8 cellular contexts compared by ENCODE assay signal in genomic region chr10:75137533-75138438, GRCh38. TPM values are rescaled to one million over a fixed set of nuclear protein-coding genes. Genes with fewer than 3 reads are reported as not detected.
DNase-seq lines count a peak whose midpoint lies in the region; ATAC-seq, FAIRE-seq and TF ChIP-seq lines count a peak whose summit lies in the region.

No MANE protein-coding gene starts in this region.

- ATAC-seq in HG02884 (IDR thresholded peaks at IDR 0.05; ENCODE audit: unreplicated experiment) (peak; percentile 54), left colon (no peak)
- ATAC-seq in activated CD8-positive, alpha-beta T cell treated with anti-CD3 and anti-CD28 coated beads, Interleukin-2, amount 10 ng/mL, durations not matched to agents 7 days and 5 days, result peak; percentile 71

- no peaks in the 10 kb centered on the region for H4K20me1 ChIP-seq in keratinocyte (ENCODE audit: control insufficient read depth, extremely low read depth, insufficient read depth, low read length)

- no peak overlapping the region for H2AFZ ChIP-seq in keratinocyte (ENCODE audit: control insufficient read depth, low read length)

- no peaks in the 10 kb centered on the region for H3K9me3 ChIP-seq in CD4-positive, alpha-beta memory T cell (ENCODE audit: control insufficient read depth in 1 of 2, low read length in 2 of 2)
- H3K9me3 ChIP-seq in keratinocyte (ENCODE audit: control insufficient read depth, low read depth, low read length) (no peaks in the 10 kb centered on the region), esophagus muscularis mucosa (no peaks in the 10 kb centered on the region)

- H3K4me3 Mint-ChIP-seq in CD4-positive, alpha-beta memory T cell, result no peak overlapping the region
- no peak overlapping the region for H3K4me3 Mint-ChIP-seq in activated CD8-positive, alpha-beta T cell treated with anti-CD3 and anti-CD28 coated beads, Interleukin-2, amount 10 ng/mL, durations not matched to agents 7 days and 5 days

- POLR2A ChIA-PET in CD4-positive, alpha-beta memory T cell (lab: Charles Lee; ENCODE audit: partially characterized antibody), result no interaction called here
- POLR2A ChIA-PET in activated CD8-positive, alpha-beta T cell treated with anti-CD3 and anti-CD28 coated beads, Interleukin-2, amount 10 ng/mL, durations not matched to agents 7 days and 5 days (lab: Charles Lee), result interaction anchor here (1.3 kb wide), 1 partner anchor 27 kb away, joined by 3 read pairs; the partner anchor contains the start of gene SAMD8

- dilution Hi-C loops in keratinocyte (cut with MboI; ENCODE audit: extremely low pct_ligation_motif_present, low sequenced_read_pairs), result no loop called here

- CTCF ChIA-PET in CD4-positive, alpha-beta memory T cell (lab: Charles Lee; ENCODE audit: partially characterized antibody), result no interaction called here
- CTCF ChIA-PET in activated CD8-positive, alpha-beta T cell treated with anti-CD3 and anti-CD28 coated beads, Interleukin-2, amount 10 ng/mL, durations not matched to agents 7 days and 5 days (lab: Charles Lee), result interaction anchor here (1.1 to 1.8 kb wide), 3 partner anchors 29 to 93 kb away, joined by 3 to 5 read pairs (median 4); no protein-coding TSS in a partner anchor

- WGBS in esophagus muscularis mucosa, result 51% methylated on average over 3 of the region's 3 CpGs

- H3K4me1 Mint-ChIP-seq in CD4-positive, alpha-beta memory T cell, result peaks cover 29 to 45% (median 40%) of the 10 kb centered on the region in 4 donors
- H3K4me1 Mint-ChIP-seq in activated CD8-positive, alpha-beta T cell treated with anti-CD3 and anti-CD28 coated beads, Interleukin-2, amount 10 ng/mL, durations not matched to agents 7 days and 5 days (ENCODE audit: low read depth), result peaks cover 28% of the 10 kb centered on the region

- no peak overlapping the region for H3K4me3 ChIP-seq in CD4-positive, alpha-beta memory T cell (ENCODE audit: low read length in 2 of 2)
- H3K4me3 ChIP-seq in keratinocyte (ENCODE audit: control insufficient read depth in 2 of 3, extremely low read depth in 1 of 3, insufficient read depth in 2 of 3, low read depth in 1 of 3, low read length in 3 of 3) (no peak overlapping the region), esophagus muscularis mucosa (no peak overlapping the region)

- no peaks in the 10 kb centered on the region for H3K27me3 Mint-ChIP-seq in CD4-positive, alpha-beta memory T cell
- H3K27me3 Mint-ChIP-seq in activated CD8-positive, alpha-beta T cell treated with anti-CD3 and anti-CD28 coated beads, Interleukin-2, amount 10 ng/mL, durations not matched to agents 7 days and 5 days (ENCODE audit: low read depth), result no peaks in the 10 kb centered on the region

- no peak overlapping the region for H3K4me2 ChIP-seq in keratinocyte (ENCODE audit: control insufficient read depth, extremely low read depth, insufficient read depth, low read depth, low read length)

- H3K9me1 ChIP-seq in keratinocyte (ENCODE audit: control insufficient read depth, extremely low read depth, insufficient read depth, low read length), result no peaks in the 10 kb centered on the region

- TF ChIP-seq CTCF in keratinocyte (optimal IDR thresholded peaks at IDR 0.05 in 1 of 3, IDR thresholded peaks at IDR 0.05 in 1 of 3, conservative IDR thresholded peaks at IDR 0.05 in 1 of 3; ENCODE audit: extremely low read depth in 1 of 3, insufficient read depth in 2 of 3, low read length in 3 of 3), result no peak
- no peak for TF ChIP-seq CTCF in esophagus muscularis mucosa (IDR thresholded peaks at IDR 0.05)

- H3K36me3 ChIP-seq in CD4-positive, alpha-beta memory T cell (ENCODE audit: insufficient read depth, low read length), result no peaks in the 10 kb centered on the region
- H3K36me3 ChIP-seq in keratinocyte (ENCODE audit: control insufficient read depth in 2 of 2, extremely low read depth in 1 of 2, insufficient read depth in 2 of 2, low read length in 2 of 2) (no peaks in the 10 kb centered on the region), esophagus muscularis mucosa (no peaks in the 10 kb centered on the region)

- FAIRE-seq in keratinocyte (lab: Jason Lieb, UNC), result peak; percentile 86

- H3K36me3 Mint-ChIP-seq in CD4-positive, alpha-beta memory T cell, result peaks cover 3 to 4% of the 10 kb centered on the region in 2 donors
- peaks cover 7% of the 10 kb centered on the region for H3K36me3 Mint-ChIP-seq in activated CD8-positive, alpha-beta T cell treated with anti-CD3 and anti-CD28 coated beads, Interleukin-2, amount 10 ng/mL, durations not matched to agents 7 days and 5 days (ENCODE audit: low read depth)

- no peak for DNase-seq in CD4-positive, alpha-beta memory T cell
- DNase-seq in activated CD8-positive, alpha-beta T cell treated with anti-CD3 and anti-CD28 coated beads, Interleukin-2, amount 10 ng/mL, durations not matched to agents 7 days and 5 days, result no peak
- DNase-seq in keratinocyte (ENCODE audit: low read depth, low spot score), result no peak
- DNase-seq in left colon, result no peak
- DNase-seq in DMS79 treated with DMSO at 0.1 percent for 48 hours (lab: John Stamatoyannopoulos, UW), result no peak
- DNase-seq in esophagus muscularis mucosa (ENCODE audit: extremely low spot score), result no peak
- no peak for DNase-seq in NCI-H2196 treated with DMSO at 0.1 percent for 48 hours (lab: John Stamatoyannopoulos, UW; ENCODE audit: unreplicated experiment)

- H3K9ac ChIP-seq in keratinocyte (ENCODE audit: control insufficient read depth, extremely low read depth, insufficient read depth, low read length), result no peak overlapping the region

- peaks cover 12% of the 10 kb centered on the region for H3K4me1 ChIP-seq in CD4-positive, alpha-beta memory T cell (ENCODE audit: insufficient read depth, low read length)
- peaks cover 21% of the 10 kb centered on the region for H3K4me1 ChIP-seq in keratinocyte (ENCODE audit: control insufficient read depth, extremely low read depth, insufficient read depth, low read length)
- H3K4me1 ChIP-seq in esophagus muscularis mucosa, result peaks cover 8 to 25% (median 24%) of the 10 kb centered on the region in 4 donors

- no peak for TF ChIP-seq EP300 in esophagus muscularis mucosa (IDR thresholded peaks at IDR 0.05)

- no peak for TF ChIP-seq POLR2A in esophagus muscularis mucosa (IDR thresholded peaks at IDR 0.05; ENCODE audit: low read depth)

- H3K79me2 ChIP-seq in keratinocyte (ENCODE audit: control insufficient read depth, insufficient read depth, low read length), result peaks cover 56% of the 10 kb centered on the region

- no peaks in the 10 kb centered on the region for H3K27me3 ChIP-seq in CD4-positive, alpha-beta memory T cell (ENCODE audit: insufficient read depth, low read length)
- H3K27me3 ChIP-seq in keratinocyte (ENCODE audit: control insufficient read depth, extremely low read depth, insufficient read depth, low read length) (no peaks in the 10 kb centered on the region), esophagus muscularis mucosa (no peaks in the 10 kb centered on the region)

- H3K27ac Mint-ChIP-seq in CD4-positive, alpha-beta memory T cell, result peak overlapping the region in 4 of 7 donors; percentile 30 to 74 (median 59)
- H3K27ac Mint-ChIP-seq in activated CD8-positive, alpha-beta T cell treated with anti-CD3 and anti-CD28 coated beads, Interleukin-2, amount 10 ng/mL, durations not matched to agents 7 days and 5 days, result peak overlapping the region; percentile 13

- intact Hi-C loops in CD4-positive, alpha-beta memory T cell (cut with micrococcal nuclease), result no loop called here
- intact Hi-C loops in left colon (cut with DNase I, micrococcal nuclease), result no loop called here
- intact Hi-C loops in esophagus muscularis mucosa (cut with DNase I), result no loop called here

- H3K27ac ChIP-seq in CD4-positive, alpha-beta memory T cell (ENCODE audit: low read depth, low read length), result no peak overlapping the region
- H3K27ac ChIP-seq in keratinocyte (ENCODE audit: control insufficient read depth, insufficient read depth, low read length) (no peak overlapping the region), esophagus muscularis mucosa (replicated peaks in 1 of 4) (no peak overlapping the region)

- no peaks in the 10 kb centered on the region for H3K9me3 Mint-ChIP-seq in CD4-positive, alpha-beta memory T cell
- no peaks in the 10 kb centered on the region for H3K9me3 Mint-ChIP-seq in activated CD8-positive, alpha-beta T cell treated with anti-CD3 and anti-CD28 coated beads, Interleukin-2, amount 10 ng/mL, durations not matched to agents 7 days and 5 days (ENCODE audit: insufficient read depth)

RNA-seq across cellular contexts. Expression of gene SAMD8, which starts 26.3 kb away (rescaled TPM):
- 10 to 100 TPM; 17.9 to 20.6 TPM for total RNA-seq in CD4-positive, alpha-beta memory T cell
- 10 to 100 TPM in 1 of 2 donors, 1 to 10 TPM in 1; 6.9 to 10.8 TPM for polyA plus RNA-seq in CD4-positive, alpha-beta memory T cell
- total RNA-seq in activated CD8-positive, alpha-beta T cell treated with anti-CD3 and anti-CD28 coated beads, Interleukin-2, amount 10 ng/mL, durations not matched to agents 7 days and 5 days, result 10 to 100 TPM; 17.4 to 18.2 TPM
- 16.4 to 33.4 TPM (median 31.7 TPM) in 3 replicates for polyA plus RNA-seq in keratinocyte
- 13.4 TPM for polyA plus RNA-seq in keratinocyte (2011; ENCODE audit: low read depth)
- polyA plus RNA-seq in keratinocyte (2011; cell fraction: cytosol; rRNA removed), result 10.4 and 23.6 TPM in 2 replicates
- 37.7 and 41.1 TPM in 2 replicates for polyA plus RNA-seq in keratinocyte (2011; cell fraction: nucleus; rRNA removed)
- 9.7 and 11.6 TPM in 2 replicates for polyA plus RNA-seq in keratinocyte (2012; ENCODE audit: low replicate concordance)
- 20.0 to 60.4 TPM (median 59.8 TPM) in 3 replicates for polyA minus RNA-seq in keratinocyte
- 15.7 TPM for polyA minus RNA-seq in keratinocyte (2011; cell fraction: cytosol; rRNA and poly(A)+ RNA removed)
- polyA minus RNA-seq in keratinocyte (2011; cell fraction: nucleus; rRNA and poly(A)+ RNA removed), result 26.5 and 72.8 TPM in 2 replicates
- total RNA-seq in left colon (10 to 100 TPM; 12.0 to 20.3 TPM), esophagus muscularis mucosa (10 to 100 TPM; 19.0 to 28.0 (median 27.5) TPM)
